Comparison of ENCODE assay signal across 20 cellular contexts in genomic region chr4:100540156-100540555, GRCh38. TPM values are rescaled to one million over a fixed set of nuclear protein-coding genes. Genes with fewer than 3 reads are reported as not detected.
"Had no signal": no experiment of that assay in that cellular context is flagged by ENCODE, and none has a peak within 500 bp of the region (broad histone marks: within the 10 kb centered on the region; RNA-seq: fewer than 3 reads in every experiment).

No MANE protein-coding gene starts in this region.

- H3K36me3 ChIP-seq: lower lobe of right lung, prostate gland, right atrium auricular region, stomach, thyroid gland had no signal

- H3K27ac Mint-ChIP-seq: effector memory CD8-positive, alpha-beta T cell; naive thymus-derived CD8-positive, alpha-beta T cell; nephron progenitor cell; stimulated activated effector memory CD8-positive, alpha-beta T cell treated with anti-CD3 and anti-CD28 coated beads, Interleukin-12 subunit alpha, Interleukin-12 subunit beta, amount 100 ng/mL, for 72 hours; type B pancreatic cell had no signal

- H3K4me1 Mint-ChIP-seq: naive thymus-derived CD8-positive, alpha-beta T cell; nephron progenitor cell; stimulated activated effector memory CD8-positive, alpha-beta T cell treated with anti-CD3 and anti-CD28 coated beads, Interleukin-12 subunit alpha, Interleukin-12 subunit beta, amount 100 ng/mL, for 72 hours had no signal

- ATAC-seq: left ventricle myocardium superior, lower lobe of right lung, sciatic nerve had no signal

- DNase-seq: effector memory CD8-positive, alpha-beta T cell; head of caudate nucleus; left ventricle myocardium superior; lower lobe of right lung; nephron progenitor cell; nucleus accumbens; stimulated activated CD4-positive, alpha-beta T cell treated with anti-CD3 and anti-CD28 coated beads, Interleukin-2, amount 100 ng/mL, for 24 hours; stimulated activated CD4-positive, alpha-beta T cell treated with anti-CD3 and anti-CD28 coated beads, Interleukin-4, amount 100 ng/mL, for 24 hours; stimulated activated naive CD4-positive, alpha-beta T cell treated with Interleukin-2 at 50 U/mL for 16 hours; stomach; thyroid gland had no signal

- H3K4me3 Mint-ChIP-seq: effector memory CD8-positive, alpha-beta T cell; naive thymus-derived CD8-positive, alpha-beta T cell; nephron progenitor cell; stimulated activated effector memory CD8-positive, alpha-beta T cell treated with anti-CD3 and anti-CD28 coated beads, Interleukin-12 subunit alpha, Interleukin-12 subunit beta, amount 100 ng/mL, for 72 hours; type B pancreatic cell had no signal

- H3K27me3 Mint-ChIP-seq: naive thymus-derived CD8-positive, alpha-beta T cell; type B pancreatic cell had no signal

- H3K27me3 ChIP-seq: right atrium auricular region, stomach, thyroid gland had no signal

- H3K27ac ChIP-seq: lower lobe of right lung, prostate gland, right atrium auricular region, stomach, thyroid gland had no signal

- H3K4me1 ChIP-seq: lower lobe of right lung, prostate gland, right atrium auricular region, stomach, thyroid gland had no signal

- H3K36me3 Mint-ChIP-seq: naive thymus-derived CD8-positive, alpha-beta T cell; stimulated activated effector memory CD8-positive, alpha-beta T cell treated with anti-CD3 and anti-CD28 coated beads, Interleukin-12 subunit alpha, Interleukin-12 subunit beta, amount 100 ng/mL, for 72 hours; type B pancreatic cell had no signal

- H3K9me3 Mint-ChIP-seq: effector memory CD8-positive, alpha-beta T cell; naive thymus-derived CD8-positive, alpha-beta T cell; stimulated activated effector memory CD8-positive, alpha-beta T cell treated with anti-CD3 and anti-CD28 coated beads, Interleukin-12 subunit alpha, Interleukin-12 subunit beta, amount 100 ng/mL, for 72 hours; type B pancreatic cell had no signal

- H3K9me3 ChIP-seq: prostate gland, stomach, thyroid gland had no signal

- H3K4me3 ChIP-seq: lower lobe of right lung, prostate gland, right atrium auricular region, stomach, thyroid gland had no signal

RNA-seq across cellular contexts. Expression of gene EMCN, which starts 22.3 kb away (rescaled TPM):
- total RNA-seq: fibroblast of villous mesenchyme; myocyte; naive thymus-derived CD8-positive, alpha-beta T cell had no signal
- polyA plus RNA-seq: keratinocyte; naive thymus-derived CD8-positive, alpha-beta T cell had no signal
